Comparison of ENCODE assay signal across 8 cellular contexts in the genomic region with DNA sequence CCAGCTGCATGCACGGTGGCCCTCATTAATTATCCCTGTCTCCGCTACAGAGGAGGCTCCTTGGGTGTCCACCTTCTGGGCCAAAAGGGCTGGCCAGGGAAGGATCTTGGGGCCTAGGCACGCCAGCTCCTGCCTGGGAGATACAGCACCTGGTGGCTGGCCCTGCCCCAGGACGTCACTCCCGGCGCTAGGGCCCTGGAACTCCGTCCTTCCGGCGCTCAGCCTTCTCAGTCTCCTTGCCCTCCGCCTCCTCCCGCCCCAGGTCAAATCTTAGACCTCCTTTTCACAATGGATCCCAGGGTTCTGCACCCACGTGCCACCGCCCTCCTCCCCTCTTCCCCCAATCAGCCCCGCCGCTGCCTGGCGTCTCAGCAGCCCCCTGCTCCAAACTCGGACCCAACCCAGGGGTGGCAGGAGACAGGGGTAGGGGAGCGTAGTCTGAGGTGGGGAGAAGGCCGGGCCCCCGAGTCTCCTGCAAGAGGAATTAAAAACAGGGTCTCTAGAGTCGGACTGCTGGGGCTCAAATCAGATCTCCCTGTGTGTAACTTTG. TPM values are rescaled to one million over a fixed set of nuclear protein-coding genes. Genes with fewer than 3 reads are reported as not detected.
DNase-seq lines count a peak whose midpoint lies in the region; ATAC-seq lines count a peak whose summit lies in the region.

No MANE protein-coding gene starts in this region.

- peak overlapping the region; percentile 55 for H3K27ac ChIP-seq in cingulate gyrus (ENCODE audit: low read depth, low read length)
- peak overlapping the region; percentile 25 for H3K27ac ChIP-seq in layer of hippocampus (ENCODE audit: low read depth, low read length)

- peaks cover 42% of the 10 kb centered on the region for H3K4me1 Mint-ChIP-seq in activated CD4-positive, alpha-beta T cell treated with anti-CD3 and anti-CD28 coated beads for 36 hours

- no peaks in the 10 kb centered on the region for H3K9me3 Mint-ChIP-seq in activated CD4-positive, alpha-beta T cell treated with anti-CD3 and anti-CD28 coated beads for 36 hours (ENCODE audit: low read depth)

- CTCF ChIA-PET in activated CD4-positive, alpha-beta T cell treated with anti-CD3 and anti-CD28 coated beads for 36 hours (lab: Charles Lee), result interaction anchor here (0.9 to 2.0 kb wide), 3 partner anchors 59 to 152 kb away, joined by 3 to 6 read pairs (median 3); no protein-coding TSS in a partner anchor

- peak overlapping the region; percentile 53 for H3K27ac Mint-ChIP-seq in activated CD4-positive, alpha-beta T cell treated with anti-CD3 and anti-CD28 coated beads for 36 hours

- H3K27me3 Mint-ChIP-seq in activated CD4-positive, alpha-beta T cell treated with anti-CD3 and anti-CD28 coated beads for 36 hours, result no peaks in the 10 kb centered on the region

- peak; percentile 59 for ATAC-seq in GM21786 (IDR thresholded peaks at IDR 0.05; ENCODE audit: unreplicated experiment)
- peak; percentile 58 for ATAC-seq in activated CD4-positive, alpha-beta T cell treated with anti-CD3 and anti-CD28 coated beads for 36 hours

- H3K4me3 Mint-ChIP-seq in activated CD4-positive, alpha-beta T cell treated with anti-CD3 and anti-CD28 coated beads for 36 hours, result peak overlapping the region; percentile 87

- intact Hi-C loops in activated CD4-positive, alpha-beta T cell treated with anti-CD3 and anti-CD28 coated beads for 36 hours (cut with DNase I, micrococcal nuclease), result loop anchor here (1.0 to 5.0 kb wide), 3 partner anchors 125 to 637 kb away; partner anchors contain the start of genes RFT1 (in 1 of the 2) and SELENOK (in 1 of the 2)

- H3K36me3 Mint-ChIP-seq in activated CD4-positive, alpha-beta T cell treated with anti-CD3 and anti-CD28 coated beads for 36 hours (ENCODE audit: low read depth), result peaks cover 21% of the 10 kb centered on the region

- H3K27me3 ChIP-seq in layer of hippocampus (ENCODE audit: control insufficient read depth, insufficient read depth, low read length), result no peaks in the 10 kb centered on the region

- POLR2A ChIA-PET in activated CD4-positive, alpha-beta T cell treated with anti-CD3 and anti-CD28 coated beads for 36 hours (lab: Charles Lee), result no interaction called here

- DNase-seq in GDM1 (lab: John Stamatoyannopoulos, UW) (peak; percentile 13), LoVo (ENCODE audit: low spot score) (peak; percentile 47), mesenteric fat pad (ENCODE audit: low spot score) (no peak)
- DNase-seq in activated CD4-positive, alpha-beta T cell treated with anti-CD3 and anti-CD28 coated beads for 36 hours, result peak; percentile 80
- peak; percentile 54 to 72 for DNase-seq in stimulated activated CD4-positive, alpha-beta T cell treated with anti-CD3 and anti-CD28 coated beads, Interleukin-2, amount 100 ng/mL, for 24 hours

RNA-seq across cellular contexts. Expression of gene TKT, which starts 0.9 kb away (rescaled TPM):
- 100 to 1,000 TPM; 320 to 418 TPM for total RNA-seq in activated CD4-positive, alpha-beta T cell treated with anti-CD3 and anti-CD28 coated beads for 36 hours
- total RNA-seq in mesenteric fat pad, result 416 TPM
